ENCODE assay signal across 8 cellular contexts in the genomic region with DNA sequence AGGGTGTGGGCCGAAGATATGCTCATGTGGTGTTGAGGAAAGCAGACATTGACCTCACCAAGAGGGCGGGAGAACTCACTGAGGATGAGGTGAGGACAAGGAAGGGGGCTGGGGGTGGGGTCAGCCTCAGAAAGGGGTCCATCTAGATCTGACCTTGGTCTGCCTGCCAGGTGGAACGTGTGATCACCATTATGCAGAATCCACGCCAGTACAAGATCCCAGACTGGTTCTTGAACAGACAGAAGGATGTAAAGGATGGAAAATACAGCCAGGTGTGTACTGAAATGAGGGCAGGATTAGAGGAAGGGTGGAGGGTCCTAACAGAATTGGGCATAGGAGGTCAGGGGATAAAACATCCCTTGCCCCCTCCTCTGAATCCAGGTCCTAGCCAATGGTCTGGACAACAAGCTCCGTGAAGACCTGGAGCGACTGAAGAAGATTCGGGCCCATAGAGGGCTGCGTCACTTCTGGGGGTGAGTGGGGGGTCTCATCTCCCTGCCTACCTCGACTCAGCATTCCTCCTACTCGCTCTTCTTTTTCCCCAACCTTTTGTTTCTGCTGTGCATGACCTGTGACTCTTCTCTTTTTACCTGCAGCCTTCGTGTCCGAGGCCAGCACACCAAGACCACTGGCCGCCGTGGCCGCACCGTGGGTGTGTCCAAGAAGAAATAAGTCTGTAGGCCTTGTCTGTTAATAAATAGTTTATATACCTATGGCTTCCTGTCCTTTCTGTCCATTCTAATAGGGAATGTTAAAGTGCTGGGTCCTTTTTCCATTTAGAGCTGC. TPM values are rescaled to one million over a fixed set of nuclear protein-coding genes. Genes with fewer than 3 reads are reported as not detected.
DNase-seq lines count a peak whose midpoint lies in the region; ATAC-seq, FAIRE-seq and TF ChIP-seq lines count a peak whose summit lies in the region.
"Not testable (repeated sequence)": the region's sequence is repeated elsewhere in the genome, so short reads cannot be mapped to it uniquely, and the experiment has no call there.

No MANE protein-coding gene starts in this region.

- not testable (repeated sequence) for FAIRE-seq in HepG2 (lab: Jason Lieb, UNC)

- peaks cover 13% of the 10 kb centered on the region for H3K27me3 Mint-ChIP-seq in Calu3 (ENCODE audit: unreplicated experiment)

- not testable (repeated sequence) for H2AFZ ChIP-seq in HepG2 (ENCODE audit: low read length); parathyroid adenoma

- POLR2A ChIA-PET in HepG2 (lab: Yijun Ruan, JAX), result interaction anchor here (1.2 to 3.5 kb wide), 7 partner anchors 13 to 77 kb away, joined by 4 to 17 read pairs (median 11); a partner anchor contains a TSS

- peaks cover 65% of the 10 kb centered on the region for H3K4me1 Mint-ChIP-seq in Calu3 (ENCODE audit: low read depth, unreplicated experiment)

- H3K9me3 ChIP-seq in ascending aorta; HepG2 (ENCODE audit: low read length); parathyroid adenoma (ENCODE audit: control insufficient read depth, low read length); thymus (ENCODE audit: control insufficient read depth): not testable (repeated sequence)

- not testable (repeated sequence) for H3K9me3 Mint-ChIP-seq in Calu3 (ENCODE audit: low read depth, unreplicated experiment)

- H4K20me1 ChIP-seq in HepG2 (ENCODE audit: insufficient read depth, low read length), result peaks cover 33% of the 10 kb centered on the region

- not testable (repeated sequence) for TF ChIP-seq EP300 in HepG2 (IDR thresholded peaks at IDR 0.05; ENCODE audit: low read depth in 2 of 2, low read length in 2 of 2); HepG2 (CRISPR knock-in tag; IDR thresholded peaks at IDR 0.05; ENCODE audit: borderline replicate concordance)

- in situ Hi-C loops in HepG2 (cut with HindIII; ENCODE audit: extremely low pct_ligation_motif_present, low pct_unique_long_range_greater_than_20kb), result loop anchor here (25.0 kb wide), 1 partner anchor 136 kb away; a partner anchor contains a TSS

- peak overlapping the region; percentile 100 for H3K27ac Mint-ChIP-seq in Calu3 (ENCODE audit: unreplicated experiment)

- peak overlapping the region; percentile 94 for H3K4me3 Mint-ChIP-seq in Calu3 (ENCODE audit: low read depth, unreplicated experiment)

- intact Hi-C loops in Calu3 (cut with micrococcal nuclease; ENCODE audit: unreplicated experiment); ascending aorta (cut with DNase I); HepG2 (cut with micrococcal nuclease; ENCODE audit: unreplicated experiment): not testable (repeated sequence)

- H3K4me1 ChIP-seq in ascending aorta (peaks cover 9 to 39% of the 10 kb centered on the region in 2 donors), HepG2 (ENCODE audit: insufficient read depth, low read length) (peaks cover 32% of the 10 kb centered on the region), thymus (ENCODE audit: control insufficient read depth, insufficient read depth, low read length) (peaks cover 31% of the 10 kb centered on the region)
- not testable (repeated sequence) for H3K4me1 ChIP-seq in parathyroid adenoma

- TF ChIP-seq RAD21 in HepG2 (CRISPR knock-in tag; IDR thresholded peaks at IDR 0.05), result not testable (repeated sequence)

- H3K36me3 Mint-ChIP-seq in Calu3 (ENCODE audit: insufficient read depth, unreplicated experiment), result peaks cover 100% of the 10 kb centered on the region

- H3K27ac ChIP-seq in VCaP (peak overlapping the region; percentile 100), ascending aorta (peak overlapping the region; percentile 85 to 93), epithelial cell of prostate (peak overlapping the region; percentile 90), thymus (ENCODE audit: low read depth) (peak overlapping the region; percentile 97)
- H3K27ac ChIP-seq in HepG2 (ENCODE audit: extremely low read length, insufficient read depth, low read length); parathyroid adenoma: not testable (repeated sequence)

- peak in 1 of 2 experiments; percentile 40; a peak in 2 of 4 replicates for TF ChIP-seq POLR2A in HepG2 (IDR thresholded peaks at IDR 0.05; ENCODE audit: insufficient read depth in 1 of 2, low read depth in 2 of 2, low read length in 2 of 2)

- H3K79me2 ChIP-seq in HepG2 (ENCODE audit: insufficient read depth, low read length), result peaks cover 40% of the 10 kb centered on the region
- H3K79me2 ChIP-seq in parathyroid adenoma, result not testable (repeated sequence)

- CTCF ChIA-PET in Calu3 (lab: Charles Lee) (interaction anchor here (1.6 to 1.8 kb wide), 3 partner anchors 14 to 28 kb away, joined by 3 to 10 read pairs (median 10); a partner anchor contains a TSS), HepG2 (lab: Yijun Ruan, JAX; ENCODE audit: low intra/inter-chr PET ratio, low total read pairs) (interaction anchor here (1.3 kb wide), 1 partner anchor 131 kb away, joined by 4 read pairs; no protein-coding TSS in a partner anchor)

- peak overlapping the region; percentile 60 for H3K4me3 ChIP-seq in Jurkat, Clone E6-1 (ENCODE audit: low read length)
- peak overlapping the region; percentile 69 to 80 for H3K4me3 ChIP-seq in ascending aorta
- H3K4me3 ChIP-seq in HepG2 (replicated peaks in 1 of 3; ENCODE audit: insufficient read depth in 1 of 3, low read depth in 2 of 3, low read length in 3 of 3), result not testable (repeated sequence)
- peak overlapping the region; percentile 63 for H3K4me3 ChIP-seq in parathyroid adenoma (ENCODE audit: low read depth, low read length)
- peak overlapping the region; percentile 90 for H3K4me3 ChIP-seq in thymus (ENCODE audit: low read length)

- H3K4me2 ChIP-seq in HepG2 (ENCODE audit: low read depth, low read length), result not testable (repeated sequence)
- H3K4me2 ChIP-seq in parathyroid adenoma (ENCODE audit: low read length), result peak overlapping the region; percentile 78

- peaks cover 22 to 42% of the 10 kb centered on the region in 2 donors for H3K36me3 ChIP-seq in ascending aorta
- peaks cover 20 to 50% of the 10 kb centered on the region in 2 experiments for H3K36me3 ChIP-seq in HepG2 (replicated peaks in 1 of 2; ENCODE audit: control insufficient read depth in 1 of 2, insufficient read depth in 2 of 2, low read length in 2 of 2)
- H3K36me3 ChIP-seq in parathyroid adenoma (ENCODE audit: control insufficient read depth, insufficient read depth, low read length), result not testable (repeated sequence)
- H3K36me3 ChIP-seq in thymus (ENCODE audit: control insufficient read depth, insufficient read depth), result peaks cover 45% of the 10 kb centered on the region

- H3K9ac ChIP-seq in HepG2 (ENCODE audit: insufficient read depth, low read depth, low read length); parathyroid adenoma: not testable (repeated sequence)

- DNase-seq in Calu3; Jurkat, Clone E6-1 (ENCODE audit: low read depth, low spot score); ascending aorta (ENCODE audit: low spot score in 2 of 2); epithelial cell of prostate (ENCODE audit: low read depth, low spot score); HepG2 (ENCODE audit: low spot score): not testable (repeated sequence)

- not testable (repeated sequence) for H3K27me3 ChIP-seq in ascending aorta; HepG2 (ENCODE audit: control insufficient read depth in 1 of 2, insufficient read depth in 2 of 2, low read length in 2 of 2); parathyroid adenoma (ENCODE audit: control insufficient read depth, insufficient read depth, low read length); thymus (ENCODE audit: control insufficient read depth, insufficient read depth)

- not testable (repeated sequence) for TF ChIP-seq CTCF in Calu3 (IDR thresholded peaks at IDR 0.05; ENCODE audit: unreplicated experiment); VCaP (conservative IDR thresholded peaks at IDR 0.05); ascending aorta (IDR thresholded peaks at IDR 0.05); HepG2 (CRISPR knock-in tag; IDR thresholded peaks at IDR 0.05); parathyroid adenoma (IDR thresholded peaks at IDR 0.05)

- WGBS in HepG2 (ENCODE audit: low lambda C conversion rate), result 96% methylated on average over 16 of the region's 16 CpGs
- WGBS in thymus, result 91% methylated on average over 16 of the region's 16 CpGs

- BruUV-seq in Calu3 (replicated peaks; lab: Mats Ljungman, UMichigan), result TSS peak; percentile 20
- not testable (repeated sequence) for BruUV-seq in HepG2 (replicated peaks; lab: Mats Ljungman, UMichigan)

- not testable (repeated sequence) for ATAC-seq in HepG2

RNA-seq across cellular contexts. Expression of a gene that starts 0.9 kb away (rescaled TPM):
- total RNA-seq in Calu3 (2022) (18.2 and 21.6 TPM in 2 replicates), ascending aorta (15.9 TPM), HepG2 (2016; rRNA removed; fragmentation: Illumina TruSeq; extraction: Trizol) (0.27 TPM in 1 of 2 replicates, not detected in the other)
- 6.0 TPM for polyA plus RNA-seq in Jurkat, Clone E6-1 (2012; ENCODE audit: insufficient read depth, insufficient read length)
- total RNA-seq in HepG2 (2016; cell fraction: cytosol; rRNA removed; fragmentation: Illumina TruSeq; extraction: Trizol; ENCODE audit: low read depth), result not detected in 2 replicates
- 0.19 TPM in 1 of 2 replicates, not detected in the other for total RNA-seq in HepG2 (2016; cell fraction: insoluble cytoplasmic fraction; rRNA removed; fragmentation: Illumina TruSeq; extraction: Trizol)
- not detected in 2 replicates for total RNA-seq in HepG2 (2016; cell fraction: membrane; rRNA removed; fragmentation: Illumina TruSeq; extraction: Trizol)
- total RNA-seq in HepG2 (2016; cell fraction: nucleus; rRNA removed; fragmentation: Illumina TruSeq; extraction: Trizol), result 0.37 and 0.56 TPM in 2 replicates
- polyA plus RNA-seq in HepG2 (2011; rRNA removed) (0.04 TPM in 1 of 2 replicates, not detected in the other), thymus (14.9 TPM)
- not detected in 2 replicates for polyA plus RNA-seq in HepG2 (2011; cell fraction: cytosol; rRNA removed)
- polyA plus RNA-seq in HepG2 (2011; cell fraction: nucleus; rRNA removed), result 0.26 and 0.31 TPM in 2 replicates
- 0.27 TPM in 1 of 2 replicates, not detected in the other for polyA plus RNA-seq in HepG2 (2012)
- not detected in 2 replicates for polyA plus RNA-seq in HepG2 (2016; cell fraction: cytosol; fragmentation: Illumina TruSeq; extraction: Trizol; ENCODE audit: low read depth)
- not detected in 2 replicates for polyA plus RNA-seq in HepG2 (2016; cell fraction: insoluble cytoplasmic fraction; fragmentation: Illumina TruSeq; extraction: Trizol; ENCODE audit: low read depth)
- polyA plus RNA-seq in HepG2 (2016; cell fraction: membrane; fragmentation: Illumina TruSeq; extraction: Trizol; ENCODE audit: low read depth), result not detected in 2 replicates
- not detected in 2 replicates for polyA plus RNA-seq in HepG2 (2016; cell fraction: nucleus; fragmentation: Illumina TruSeq; extraction: Trizol; ENCODE audit: insufficient read depth, low read depth)
- polyA minus RNA-seq in HepG2 (2011; rRNA and poly(A)+ RNA removed; ENCODE audit: low replicate concordance), result 0.46 and 1.4 TPM in 2 replicates
- polyA minus RNA-seq in HepG2 (2011; cell fraction: cytosol; rRNA and poly(A)+ RNA removed), result not detected in 2 replicates
- polyA minus RNA-seq in HepG2 (2011; cell fraction: nucleus; rRNA and poly(A)+ RNA removed), result 2.2 and 2.6 TPM in 2 replicates

RNA-seq across cellular contexts. Expression of a gene that starts 4.1 kb away (rescaled TPM):
- 2,667 and 2,688 TPM in 2 replicates for total RNA-seq in Calu3 (2022)
- polyA plus RNA-seq in Jurkat, Clone E6-1 (2012; ENCODE audit: insufficient read depth, insufficient read length), result 4,737 TPM
- 1,863 TPM for total RNA-seq in ascending aorta
- total RNA-seq in HepG2 (2016; rRNA removed; fragmentation: Illumina TruSeq; extraction: Trizol), result 3,896 and 4,448 TPM in 2 replicates
- total RNA-seq in HepG2 (2016; cell fraction: cytosol; rRNA removed; fragmentation: Illumina TruSeq; extraction: Trizol; ENCODE audit: low read depth), result 6,850 and 8,085 TPM in 2 replicates
- 4,025 and 4,526 TPM in 2 replicates for total RNA-seq in HepG2 (2016; cell fraction: insoluble cytoplasmic fraction; rRNA removed; fragmentation: Illumina TruSeq; extraction: Trizol)
- 9,877 and 10,431 TPM in 2 replicates for total RNA-seq in HepG2 (2016; cell fraction: membrane; rRNA removed; fragmentation: Illumina TruSeq; extraction: Trizol)
- total RNA-seq in HepG2 (2016; cell fraction: nucleus; rRNA removed; fragmentation: Illumina TruSeq; extraction: Trizol), result 1,435 and 1,506 TPM in 2 replicates
- 5,415 and 5,806 TPM in 2 replicates for polyA plus RNA-seq in HepG2 (2011; rRNA removed)
- polyA plus RNA-seq in HepG2 (2011; cell fraction: cytosol; rRNA removed), result 7,892 and 7,910 TPM in 2 replicates
- 1,928 and 2,149 TPM in 2 replicates for polyA plus RNA-seq in HepG2 (2011; cell fraction: nucleus; rRNA removed)
- 4,895 and 7,078 TPM in 2 replicates for polyA plus RNA-seq in HepG2 (2012)
- polyA plus RNA-seq in HepG2 (2016; cell fraction: cytosol; fragmentation: Illumina TruSeq; extraction: Trizol; ENCODE audit: low read depth), result 7,234 and 7,986 TPM in 2 replicates
- polyA plus RNA-seq in HepG2 (2016; cell fraction: insoluble cytoplasmic fraction; fragmentation: Illumina TruSeq; extraction: Trizol; ENCODE audit: low read depth), result 4,048 and 4,456 TPM in 2 replicates
- 9,329 and 9,343 TPM in 2 replicates for polyA plus RNA-seq in HepG2 (2016; cell fraction: membrane; fragmentation: Illumina TruSeq; extraction: Trizol; ENCODE audit: low read depth)
- polyA plus RNA-seq in HepG2 (2016; cell fraction: nucleus; fragmentation: Illumina TruSeq; extraction: Trizol; ENCODE audit: insufficient read depth, low read depth), result 2,456 and 2,595 TPM in 2 replicates
- 1,646 and 2,177 TPM in 2 replicates for polyA minus RNA-seq in HepG2 (2011; rRNA and poly(A)+ RNA removed; ENCODE audit: low replicate concordance)
- polyA minus RNA-seq in HepG2 (2011; cell fraction: cytosol; rRNA and poly(A)+ RNA removed), result 879 and 1,018 TPM in 2 replicates
- 337 and 498 TPM in 2 replicates for polyA minus RNA-seq in HepG2 (2011; cell fraction: nucleus; rRNA and poly(A)+ RNA removed)
- polyA plus RNA-seq in thymus, result 5,710 TPM

RNA-seq across cellular contexts. Expression of a gene that starts 4.3 kb away (rescaled TPM):
- 99.7 and 104 TPM in 2 replicates for total RNA-seq in Calu3 (2022)
- 71.1 TPM for polyA plus RNA-seq in Jurkat, Clone E6-1 (2012; ENCODE audit: insufficient read depth, insufficient read length)
- 50.1 TPM for total RNA-seq in ascending aorta
- 40.2 and 48.9 TPM in 2 replicates for total RNA-seq in HepG2 (2016; rRNA removed; fragmentation: Illumina TruSeq; extraction: Trizol)
- total RNA-seq in HepG2 (2016; cell fraction: cytosol; rRNA removed; fragmentation: Illumina TruSeq; extraction: Trizol; ENCODE audit: low read depth), result 11.2 and 14.6 TPM in 2 replicates
- total RNA-seq in HepG2 (2016; cell fraction: insoluble cytoplasmic fraction; rRNA removed; fragmentation: Illumina TruSeq; extraction: Trizol), result 39.4 and 49.1 TPM in 2 replicates
- total RNA-seq in HepG2 (2016; cell fraction: membrane; rRNA removed; fragmentation: Illumina TruSeq; extraction: Trizol), result 14.0 and 14.2 TPM in 2 replicates
- total RNA-seq in HepG2 (2016; cell fraction: nucleus; rRNA removed; fragmentation: Illumina TruSeq; extraction: Trizol), result 68.2 and 68.8 TPM in 2 replicates
- 85.5 and 87.0 TPM in 2 replicates for polyA plus RNA-seq in HepG2 (2011; rRNA removed)
- polyA plus RNA-seq in HepG2 (2011; cell fraction: cytosol; rRNA removed), result 33.2 and 41.8 TPM in 2 replicates
- polyA plus RNA-seq in HepG2 (2011; cell fraction: nucleus; rRNA removed), result 321 and 354 TPM in 2 replicates
- polyA plus RNA-seq in HepG2 (2012), result 31.6 and 39.3 TPM in 2 replicates
- polyA plus RNA-seq in HepG2 (2016; cell fraction: cytosol; fragmentation: Illumina TruSeq; extraction: Trizol; ENCODE audit: low read depth), result 3.3 and 4.1 TPM in 2 replicates
- 37.1 and 40.7 TPM in 2 replicates for polyA plus RNA-seq in HepG2 (2016; cell fraction: insoluble cytoplasmic fraction; fragmentation: Illumina TruSeq; extraction: Trizol; ENCODE audit: low read depth)
- polyA plus RNA-seq in HepG2 (2016; cell fraction: membrane; fragmentation: Illumina TruSeq; extraction: Trizol; ENCODE audit: low read depth), result 6.8 and 9.6 TPM in 2 replicates
- 97.7 and 115 TPM in 2 replicates for polyA plus RNA-seq in HepG2 (2016; cell fraction: nucleus; fragmentation: Illumina TruSeq; extraction: Trizol; ENCODE audit: insufficient read depth, low read depth)
- 174 and 183 TPM in 2 replicates for polyA minus RNA-seq in HepG2 (2011; rRNA and poly(A)+ RNA removed; ENCODE audit: low replicate concordance)
- 19.5 and 26.3 TPM in 2 replicates for polyA minus RNA-seq in HepG2 (2011; cell fraction: cytosol; rRNA and poly(A)+ RNA removed)
- 155 and 193 TPM in 2 replicates for polyA minus RNA-seq in HepG2 (2011; cell fraction: nucleus; rRNA and poly(A)+ RNA removed)
- 59.0 TPM for polyA plus RNA-seq in thymus

RNA-seq across cellular contexts. Expression of a gene that starts 13.1 kb away (rescaled TPM):
- total RNA-seq in Calu3 (2022) (124 and 125 TPM in 2 replicates), ascending aorta (70.6 TPM), HepG2 (2016; rRNA removed; fragmentation: Illumina TruSeq; extraction: Trizol) (99.9 and 105 TPM in 2 replicates)
- polyA plus RNA-seq in Jurkat, Clone E6-1 (2012; ENCODE audit: insufficient read depth, insufficient read length), result 117 TPM
- total RNA-seq in HepG2 (2016; cell fraction: cytosol; rRNA removed; fragmentation: Illumina TruSeq; extraction: Trizol; ENCODE audit: low read depth), result 34.0 and 45.3 TPM in 2 replicates
- 93.2 and 108 TPM in 2 replicates for total RNA-seq in HepG2 (2016; cell fraction: insoluble cytoplasmic fraction; rRNA removed; fragmentation: Illumina TruSeq; extraction: Trizol)
- 44.8 and 48.1 TPM in 2 replicates for total RNA-seq in HepG2 (2016; cell fraction: membrane; rRNA removed; fragmentation: Illumina TruSeq; extraction: Trizol)
- 67.1 and 84.6 TPM in 2 replicates for total RNA-seq in HepG2 (2016; cell fraction: nucleus; rRNA removed; fragmentation: Illumina TruSeq; extraction: Trizol)
- polyA plus RNA-seq in HepG2 (2011; rRNA removed) (47.4 and 54.6 TPM in 2 replicates), thymus (68.6 TPM)
- polyA plus RNA-seq in HepG2 (2011; cell fraction: cytosol; rRNA removed), result 33.7 and 44.0 TPM in 2 replicates
- polyA plus RNA-seq in HepG2 (2011; cell fraction: nucleus; rRNA removed), result 100 and 101 TPM in 2 replicates
- 40.9 and 53.3 TPM in 2 replicates for polyA plus RNA-seq in HepG2 (2012)
- polyA plus RNA-seq in HepG2 (2016; cell fraction: cytosol; fragmentation: Illumina TruSeq; extraction: Trizol; ENCODE audit: low read depth), result 30.0 and 32.0 TPM in 2 replicates
- 82.3 and 87.5 TPM in 2 replicates for polyA plus RNA-seq in HepG2 (2016; cell fraction: insoluble cytoplasmic fraction; fragmentation: Illumina TruSeq; extraction: Trizol; ENCODE audit: low read depth)
- polyA plus RNA-seq in HepG2 (2016; cell fraction: membrane; fragmentation: Illumina TruSeq; extraction: Trizol; ENCODE audit: low read depth), result 32.2 and 32.4 TPM in 2 replicates
- polyA plus RNA-seq in HepG2 (2016; cell fraction: nucleus; fragmentation: Illumina TruSeq; extraction: Trizol; ENCODE audit: insufficient read depth, low read depth), result 115 and 128 TPM in 2 replicates
- 106 and 108 TPM in 2 replicates for polyA minus RNA-seq in HepG2 (2011; rRNA and poly(A)+ RNA removed; ENCODE audit: low replicate concordance)
- 39.5 and 44.8 TPM in 2 replicates for polyA minus RNA-seq in HepG2 (2011; cell fraction: cytosol; rRNA and poly(A)+ RNA removed)
- 38.6 and 63.3 TPM in 2 replicates for polyA minus RNA-seq in HepG2 (2011; cell fraction: nucleus; rRNA and poly(A)+ RNA removed)

RNA-seq across cellular contexts. Expression of a gene that starts 13.4 kb away (rescaled TPM):
- 141 and 168 TPM in 2 replicates for total RNA-seq in Calu3 (2022)
- 218 TPM for polyA plus RNA-seq in Jurkat, Clone E6-1 (2012; ENCODE audit: insufficient read depth, insufficient read length)
- total RNA-seq in ascending aorta, result 11.3 TPM
- total RNA-seq in HepG2 (2016; rRNA removed; fragmentation: Illumina TruSeq; extraction: Trizol), result 87.0 and 118 TPM in 2 replicates
- 21.9 and 25.1 TPM in 2 replicates for total RNA-seq in HepG2 (2016; cell fraction: cytosol; rRNA removed; fragmentation: Illumina TruSeq; extraction: Trizol; ENCODE audit: low read depth)
- 97.0 and 123 TPM in 2 replicates for total RNA-seq in HepG2 (2016; cell fraction: insoluble cytoplasmic fraction; rRNA removed; fragmentation: Illumina TruSeq; extraction: Trizol)
- 19.5 and 24.7 TPM in 2 replicates for total RNA-seq in HepG2 (2016; cell fraction: membrane; rRNA removed; fragmentation: Illumina TruSeq; extraction: Trizol)
- 35.5 and 41.4 TPM in 2 replicates for total RNA-seq in HepG2 (2016; cell fraction: nucleus; rRNA removed; fragmentation: Illumina TruSeq; extraction: Trizol)
- polyA plus RNA-seq in HepG2 (2011; rRNA removed), result 75.5 and 92.2 TPM in 2 replicates
- 41.4 and 48.4 TPM in 2 replicates for polyA plus RNA-seq in HepG2 (2011; cell fraction: cytosol; rRNA removed)
- 65.1 and 96.7 TPM in 2 replicates for polyA plus RNA-seq in HepG2 (2011; cell fraction: nucleus; rRNA removed)
- 78.6 and 94.5 TPM in 2 replicates for polyA plus RNA-seq in HepG2 (2012)
- polyA plus RNA-seq in HepG2 (2016; cell fraction: cytosol; fragmentation: Illumina TruSeq; extraction: Trizol; ENCODE audit: low read depth), result 20.6 and 21.5 TPM in 2 replicates
- 142 and 148 TPM in 2 replicates for polyA plus RNA-seq in HepG2 (2016; cell fraction: insoluble cytoplasmic fraction; fragmentation: Illumina TruSeq; extraction: Trizol; ENCODE audit: low read depth)
- polyA plus RNA-seq in HepG2 (2016; cell fraction: membrane; fragmentation: Illumina TruSeq; extraction: Trizol; ENCODE audit: low read depth), result 20.0 and 22.3 TPM in 2 replicates
- polyA plus RNA-seq in HepG2 (2016; cell fraction: nucleus; fragmentation: Illumina TruSeq; extraction: Trizol; ENCODE audit: insufficient read depth, low read depth), result 80.0 and 80.7 TPM in 2 replicates
- polyA minus RNA-seq in HepG2 (2011; rRNA and poly(A)+ RNA removed; ENCODE audit: low replicate concordance), result 11.7 and 27.1 TPM in 2 replicates
- 14.2 and 19.7 TPM in 2 replicates for polyA minus RNA-seq in HepG2 (2011; cell fraction: cytosol; rRNA and poly(A)+ RNA removed)
- 28.1 and 34.1 TPM in 2 replicates for polyA minus RNA-seq in HepG2 (2011; cell fraction: nucleus; rRNA and poly(A)+ RNA removed)
- 171 TPM for polyA plus RNA-seq in thymus

Comparison
In these comparisons a context has a peak if more than half of its experiments do, and no peak if none do; other contexts are left out.
1. RNA of a gene that starts 0.9 kb away (total RNA-seq): 18.2 to 21.6 TPM in Calu3 and 15.9 TPM in ascending aorta (single experiment); 0.19 to 0.56 TPM in HepG2; every median in the first group is over 10 times any median in the second.